ENCODE assay signal across 12 cellular contexts in genomic region chr12:52164624-52165023, GRCh38. TPM values are rescaled to one million over a fixed set of nuclear protein-coding genes. Genes with fewer than 3 reads are reported as not detected.
DNase-seq lines count a peak whose midpoint lies in the region; ATAC-seq, FAIRE-seq and TF ChIP-seq lines count a peak whose summit lies in the region.
"Had no signal": no experiment of that assay in that cellular context is flagged by ENCODE, and none has a peak within 500 bp of the region (broad histone marks: within the 10 kb centered on the region; RNA-seq: fewer than 3 reads in every experiment).

No MANE protein-coding gene starts in this region.

- intact Hi-C loops in HCT116 (cut with micrococcal nuclease), result no loop called here

- H3K27me3 ChIP-seq in HCT116 (ENCODE audit: insufficient read depth, low read length), result peaks cover 7% of the 10 kb centered on the region; the same call in 1 of the 2 replicates
- H3K27me3 ChIP-seq in BE2C, result no peaks in the 10 kb centered on the region

- H3K9me3 ChIP-seq in A549 (0 out of 3 replicates have a peak, but pooled peaks cover under 1% of the 10 kb centered on the region), HCT116 (ENCODE audit: control insufficient read depth in 1 of 2, insufficient read depth in 1 of 2, low read depth in 1 of 2, low read length in 2 of 2) (no peaks in the 10 kb centered on the region), BE2C (no peaks in the 10 kb centered on the region)

- H3K27ac ChIP-seq in A549, result peak overlapping the region; percentile 96 to 100
- peak overlapping the region; percentile 57; the same call in 1 of the 2 replicates for H3K27ac ChIP-seq in HCT116 (ENCODE audit: low read depth, low read length)
- peak overlapping the region; percentile 76 for H3K27ac ChIP-seq in RWPE1

- TF ChIP-seq CTCF in A549 (IDR thresholded peaks at IDR 0.05), result no peak
- TF ChIP-seq CTCF in HCT116 (IDR thresholded peaks at IDR 0.05 in 2 of 3, conservative IDR thresholded peaks at IDR 0.05 in 1 of 3; ENCODE audit: borderline replicate concordance in 1 of 3, insufficient read depth in 1 of 3, low read depth in 2 of 3, low read length in 2 of 3), result no peak
- TF ChIP-seq CTCF in RWPE1 (conservative IDR thresholded peaks at IDR 0.05; ENCODE audit: low read depth), result no peak
- no peak for TF ChIP-seq CTCF in BE2C (IDR thresholded peaks at IDR 0.05; ENCODE audit: low read depth, low read length)

- ATAC-seq in A549 (peak in 1 of 2 experiments; percentile 41; a peak in 3 of 6 replicates), HCT116 (peak; percentile 66)
- ATAC-seq in activated CD4-positive, CD25-positive, alpha-beta regulatory T cell treated with anti-CD3 and anti-CD28 coated beads, Interleukin-2, amount 50 U/mL, for 24 hours, result no peak

- peak; percentile 91; a peak in 4 of 5 replicates for TF ChIP-seq EP300 in A549 (IDR thresholded peaks at IDR 0.05)

- no peak for TF ChIP-seq POLR2A in A549 (IDR thresholded peaks at IDR 0.05; ENCODE audit: low read length)
- TF ChIP-seq POLR2A in HCT116 (IDR thresholded peaks at IDR 0.05; ENCODE audit: borderline replicate concordance, extremely low read depth, insufficient read depth, insufficient read length), result no peak

- H3K4me3 ChIP-seq in A549 (no peak overlapping the region), HCT116 (replicated peaks in 1 of 2; ENCODE audit: low read depth in 1 of 2, low read length in 2 of 2) (peak overlapping the region in 1 of 2 experiments; percentile 19; a peak in 1 of 4 replicates), BE2C (ENCODE audit: low read depth, low read length) (no peak overlapping the region)

- CTCF ChIA-PET in A549 (lab: Yijun Ruan, JAX), result interaction anchor here (0.9 kb wide), 1 partner anchor 7 kb away, joined by 3 read pairs; no protein-coding TSS in a partner anchor
- CTCF ChIA-PET in HCT116 (lab: Charles Lee), result interaction anchor here (0.5 kb wide), 1 partner anchor 151 kb away, joined by 3 read pairs; no protein-coding TSS in a partner anchor
- CTCF ChIA-PET in RWPE1 (lab: Yijun Ruan, JAX), result no interaction called here

- POLR2A ChIA-PET in A549 (lab: Yijun Ruan, JAX), result interaction anchor here (1.3 kb wide), 1 partner anchor 22 kb away, joined by 4 read pairs; no protein-coding TSS in a partner anchor
- POLR2A ChIA-PET in HCT116 (lab: Charles Lee), result no interaction called here
- POLR2A ChIA-PET in RWPE1 (lab: Yijun Ruan, JAX; ENCODE audit: low non-redundant PET), result no interaction called here

- no peaks in the 10 kb centered on the region for H3K9me2 ChIP-seq in HCT116 (ENCODE audit: insufficient read depth)

- H3K9ac ChIP-seq in HCT116 (ENCODE audit: low read length), result peak overlapping the region; percentile 56

- DNase-seq in A549 (ENCODE audit: low read depth in 1 of 2, low spot score in 1 of 2) (peak in 1 of 2 experiments; percentile 89), HCT116 (ENCODE audit: low read depth, low spot score) (peak; percentile 67), RWPE1 (ENCODE audit: low spot score) (peak; percentile 53), islet precursor cell (peak; percentile 81), BE2C (no peak), HPDE6-E6E7 (ENCODE audit: extremely low spot score) (no peak), NCI-H2196 (lab: John Stamatoyannopoulos, UW; ENCODE audit: unreplicated experiment) (no peak)
- DNase-seq: cortex of kidney had no signal

- no peaks in the 10 kb centered on the region for H3K79me2 ChIP-seq in HCT116 (ENCODE audit: insufficient read depth, low read length)

- H3K4me2 ChIP-seq in A549 (peak overlapping the region; percentile 41), HCT116 (ENCODE audit: low read length) (peak overlapping the region; percentile 66)

- WGBS in A549 (ENCODE audit: missing lambda C conversion rate), result 16% methylated on average over 13 of the region's 13 CpGs

- RAD21 ChIA-PET in HCT116 (lab: Charles Lee; ENCODE audit: low non-redundant PET in 1 of 2, low total read pairs in 2 of 2, uncharacterized antibody in 2 of 2, unreplicated experiment in 2 of 2), result no interaction called here

- no peak for FAIRE-seq in A549 (lab: Jason Lieb, UNC)
- FAIRE-seq: frontal cortex had no signal

- no peaks in the 10 kb centered on the region for H4K20me1 ChIP-seq in HCT116 (ENCODE audit: insufficient read depth)

- H3K4me1 ChIP-seq in A549 (peaks cover 80% of the 10 kb centered on the region), HCT116 (ENCODE audit: control insufficient read depth in 1 of 2, insufficient read depth in 2 of 2, low read length in 2 of 2) (peaks cover 33 to 68% of the 10 kb centered on the region in 2 experiments), BE2C (peaks cover 7% of the 10 kb centered on the region)

- no TSS peak for BruUV-seq in HCT116 (replicated peaks; lab: Mats Ljungman, UMichigan)

- TF ChIP-seq RAD21 in A549 (conservative IDR thresholded peaks at IDR 0.05 in 1 of 2, IDR thresholded peaks at IDR 0.05 in 1 of 2) (no peak), HCT116 (IDR thresholded peaks at IDR 0.05; ENCODE audit: low read depth) (no peak)

- no peak overlapping the region for H2AFZ ChIP-seq in HCT116 (ENCODE audit: low read depth, low read length, poor library complexity, severe bottlenecking)

- H3K36me3 ChIP-seq in HCT116 (ENCODE audit: control insufficient read depth in 1 of 2, insufficient read depth in 2 of 2, low read length in 2 of 2) (no peaks in the 10 kb centered on the region), BE2C (no peaks in the 10 kb centered on the region)

TF ChIP-seq in A549, 52 proteins besides CTCF, POLR2A, EP300 and RAD21 (continues in another document):
- TF ChIP-seq CBX8 (IDR thresholded peaks at IDR 0.05) (no peak), PBX3 (IDR thresholded peaks at IDR 0.05) (peak; percentile 84), NPAS2 (CRISPR knock-in tag; IDR thresholded peaks at IDR 0.05; ENCODE audit: borderline replicate concordance) (no peak), MAFK (IDR thresholded peaks at IDR 0.05; ENCODE audit: partially characterized antibody) (no peak), E2F6 (IDR thresholded peaks at IDR 0.05; ENCODE audit: borderline replicate concordance, low read depth) (peak; percentile 29; the same call in 1 of the 2 replicates), ZC3H11A (IDR thresholded peaks at IDR 0.05) (no peak)

TF ChIP-seq in HCT116, 20 proteins besides CTCF, POLR2A, EP300 and RAD21:
- no peak for TF ChIP-seq EZH2 (IDR thresholded peaks at IDR 0.05)
- no peak for TF ChIP-seq ATF3 (IDR thresholded peaks at IDR 0.05)
- no peak for TF ChIP-seq YY1 (IDR thresholded peaks at IDR 0.05; ENCODE audit: extremely low read depth, insufficient replicate concordance, low read depth, low read length)
- peak; percentile 70 for TF ChIP-seq SP1 (IDR thresholded peaks at IDR 0.05; ENCODE audit: low read depth)
- TF ChIP-seq EZH2phosphoT487 (IDR thresholded peaks at IDR 0.05; ENCODE audit: borderline replicate concordance), result no peak
- no peak for TF ChIP-seq SIN3A (IDR thresholded peaks at IDR 0.05; ENCODE audit: low read depth)
- peak; percentile 86 for TF ChIP-seq JUND (IDR thresholded peaks at IDR 0.05)
- no peak for TF ChIP-seq SRF (IDR thresholded peaks at IDR 0.05; ENCODE audit: low read depth)
- TF ChIP-seq FOSL1 (IDR thresholded peaks at IDR 0.05; ENCODE audit: low read depth), result peak; percentile 82
- TF ChIP-seq TCF7L2 (IDR thresholded peaks at IDR 0.05; ENCODE audit: borderline replicate concordance, extremely low read depth, insufficient read depth, insufficient read length), result peak; percentile 41
- peak; percentile 50; the same call in 1 of the 2 replicates for TF ChIP-seq MAX (IDR thresholded peaks at IDR 0.05)
- TF ChIP-seq CBX3 (IDR thresholded peaks at IDR 0.05; ENCODE audit: low read depth), result 0 out of 2 replicates have a peak, but pooled peaks have one; percentile 62
- 0 out of 2 replicates have a peak, but pooled peaks have one; percentile 39 for TF ChIP-seq POLR2AphosphoS5 (IDR thresholded peaks at IDR 0.05; ENCODE audit: low read depth, low read length)
- no peak for TF ChIP-seq CEBPB (IDR thresholded peaks at IDR 0.05; ENCODE audit: low read depth)

RNA-seq across cellular contexts. Expression of gene KRT80, which starts 27.2 kb away (rescaled TPM):
- 59.8 and 63.1 TPM in 2 replicates for polyA plus RNA-seq in A549 (2011; rRNA removed)
- polyA plus RNA-seq in A549 (2012; cell fraction: cytosol; rRNA removed), result 62.9 and 86.5 TPM in 2 replicates
- 87.4 and 102 TPM in 2 replicates for polyA plus RNA-seq in A549 (2012; cell fraction: nucleus; rRNA removed)
- 38.3 to 56.4 TPM (median 46.0 TPM) in 3 replicates for polyA plus RNA-seq in A549 (2017; fragmentation: RNase III; extraction: RNeasy Plus Mini Kit Qiagen cat#74134 plus additional on column Dnase treatment)
- polyA minus RNA-seq in A549 (2011; rRNA and poly(A)+ RNA removed), result 76.5 and 77.5 TPM in 2 replicates
- total RNA-seq in HCT116 (2021; ENCODE audit: unreplicated experiment), result 8.8 TPM
- polyA plus RNA-seq in HCT116 (2012), result 14.4 and 24.3 TPM in 2 replicates
- 0.52 TPM for polyA plus RNA-seq in BE2C (2012; ENCODE audit: insufficient read depth, insufficient read length, low read depth)
- total RNA-seq: CD4-positive, alpha-beta memory T cell; frontal cortex; T-helper 1 cell treated with Interleukin-12 subunit alpha and Interleukin-12 subunit beta and Interleukin-4 antibody, amounts not matched to agents 30 ng/mL and 1 ng/mL, for 36 hours had no signal
- polyA plus RNA-seq: CD4-positive, alpha-beta memory T cell had no signal

Comparison
In these comparisons a context has a peak if more than half of its experiments do, and no peak if none do; other contexts are left out.
1. DNase-seq: peak in HCT116 (single experiment), RWPE1 (single experiment) and islet precursor cell (single experiment); none in BE2C (single experiment), HPDE6-E6E7 (single experiment) and NCI-H2196 (single experiment).
2. Of the 6 proteins assayed by ChIP-seq in both A549 and HCT116: peak only in A549: none; only in HCT116: none; in both: MAX; in neither: 4; mixed calls (peak in some experiments, not most) for 1.
3. Peak in every context shown above with its lines, with median percentiles within 50 percentile points of each other: H3K27ac ChIP-seq.